Comparison of ENCODE assay signal across 8 cellular contexts in genomic region chr17:59845595-59846390, GRCh38. TPM values are rescaled to one million over a fixed set of nuclear protein-coding genes. Genes with fewer than 3 reads are reported as not detected.
DNase-seq lines count a peak whose midpoint lies in the region; ATAC-seq and TF ChIP-seq lines count a peak whose summit lies in the region.

No MANE protein-coding gene starts in this region.

- DNase-seq in Daoy (ENCODE audit: low read depth): peak; percentile 85
- DNase-seq in SJCRH30: peak; percentile 51 to 75
- no peak for DNase-seq in chondrocyte (ENCODE audit: low spot score)
- DNase-seq in memory B cell (ENCODE audit: low spot score in 2 of 2): no peak
- peak in 1 of 2 donors; percentile 48 for DNase-seq in tibial nerve (ENCODE audit: low spot score in 2 of 2)
- DNase-seq in amniotic stem cell (lab: John Stamatoyannopoulos, UW): no peak

- peaks cover 15% of the 10 kb centered on the region for H3K79me2 ChIP-seq in Loucy (ENCODE audit: insufficient read depth, low read length)

- ATAC-seq in memory B cell (ENCODE audit: low read depth): peak; percentile 33
- no peak for ATAC-seq in GM19395 (IDR thresholded peaks at IDR 0.05; ENCODE audit: unreplicated experiment)

- H3K27me3 ChIP-seq in Loucy (ENCODE audit: insufficient read depth, low read length, poor library complexity, severe bottlenecking): no peaks in the 10 kb centered on the region
- H3K27me3 ChIP-seq in SJCRH30: no peaks in the 10 kb centered on the region
- H3K27me3 ChIP-seq in tibial nerve: no peaks in the 10 kb centered on the region

- peaks cover 3% of the 10 kb centered on the region; the same call in 1 of the 2 replicates for H3F3A ChIP-seq in Loucy (ENCODE audit: low read depth)

- no peak overlapping the region for H2AFZ ChIP-seq in Loucy (ENCODE audit: low read length)

- H3K9me3 Mint-ChIP-seq in chondrocyte (ENCODE audit: low read depth) (no peaks in the 10 kb centered on the region), memory B cell (no peaks in the 10 kb centered on the region)

- H3K27ac ChIP-seq in SJCRH30: peak overlapping the region; percentile 37
- H3K27ac ChIP-seq in tibial nerve: peak overlapping the region; percentile 2 to 97 (median 82)

- 49 to 56% methylated on average over 3 of the region's 3 CpGs for WGBS in tibial nerve, 2 donors

- peak in 1 of 2 donors; percentile 45 for TF ChIP-seq EP300 in tibial nerve (IDR thresholded peaks at IDR 0.05)

- no peak for TF ChIP-seq POLR2A in tibial nerve (IDR thresholded peaks at IDR 0.05)

- H3K4me3 ChIP-seq in Loucy (ENCODE audit: low read length, poor library complexity, severe bottlenecking): peak overlapping the region; percentile 32
- H3K4me3 ChIP-seq in SJCRH30: no peak overlapping the region
- no peak overlapping the region for H3K4me3 ChIP-seq in tibial nerve

- peaks cover 20% of the 10 kb centered on the region for H3K4me1 ChIP-seq in Loucy (ENCODE audit: insufficient read depth, low read length, poor library complexity, severe bottlenecking)
- H3K4me1 ChIP-seq in SJCRH30: peaks cover 21% of the 10 kb centered on the region
- peaks cover 0 to 70% (median 34%) of the 10 kb centered on the region in 4 donors for H3K4me1 ChIP-seq in tibial nerve

- H3K4me3 Mint-ChIP-seq in chondrocyte (ENCODE audit: unreplicated experiment) (no peak overlapping the region), memory B cell (peak overlapping the region; percentile 55)

- H3K4me2 ChIP-seq in Loucy (ENCODE audit: low read depth, low read length, poor library complexity, severe bottlenecking): no peak overlapping the region

- peaks cover 3% of the 10 kb centered on the region for H4K20me1 ChIP-seq in Loucy (ENCODE audit: insufficient read depth, low read length, poor library complexity, severe bottlenecking)

- H3K36me3 ChIP-seq in Loucy (ENCODE audit: insufficient read depth, low read length) (no peaks in the 10 kb centered on the region), SJCRH30 (peaks cover 3% of the 10 kb centered on the region; the same call in 1 of the 2 replicates), tibial nerve (peaks cover 0 to 3% (median 0%) of the 10 kb centered on the region in 3 donors)

- H3K27me3 Mint-ChIP-seq in chondrocyte (ENCODE audit: low read depth): no peaks in the 10 kb centered on the region
- H3K27me3 Mint-ChIP-seq in memory B cell: no peaks in the 10 kb centered on the region

- no peaks in the 10 kb centered on the region for H3K9me2 ChIP-seq in Loucy (replicated peaks; ENCODE audit: low read depth, low read length)

- H3K4me1 Mint-ChIP-seq in chondrocyte (ENCODE audit: low read depth): peaks cover 72% of the 10 kb centered on the region
- H3K4me1 Mint-ChIP-seq in memory B cell: peaks cover 45% of the 10 kb centered on the region

- peak overlapping the region; percentile 32 for H3K9ac ChIP-seq in Loucy (ENCODE audit: low read depth, low read length, poor library complexity, severe bottlenecking)

- TF ChIP-seq CTCF in Loucy (conservative IDR thresholded peaks at IDR 0.05; ENCODE audit: low read length) (no peak), chondrocyte (IDR thresholded peaks at IDR 0.05) (no peak), tibial nerve (IDR thresholded peaks at IDR 0.05) (no peak)

- peaks cover 14% of the 10 kb centered on the region for H3K36me3 Mint-ChIP-seq in chondrocyte (ENCODE audit: low read depth)
- no peaks in the 10 kb centered on the region for H3K36me3 Mint-ChIP-seq in memory B cell

- H3K9me3 ChIP-seq in Loucy (ENCODE audit: insufficient read depth, low read depth, low read length) (no peaks in the 10 kb centered on the region), SJCRH30 (replicated peaks) (no peaks in the 10 kb centered on the region), tibial nerve (no peaks in the 10 kb centered on the region)

- H3K27ac Mint-ChIP-seq in chondrocyte (ENCODE audit: unreplicated experiment) (peak overlapping the region; percentile 99), memory B cell (peak overlapping the region; percentile 92)

RNA-seq across cellular contexts. Expression of gene TUBD1, which starts 47.0 kb away (rescaled TPM):
- total RNA-seq in Daoy (2014; rRNA removed; shearing (Covaris generic)): 16.4 and 19.8 TPM in 2 replicates
- 12.7 and 13.9 TPM in 2 replicates for total RNA-seq in SJCRH30 (2014; rRNA removed; shearing (Covaris generic))
- total RNA-seq in chondrocyte (6.0 to 10.5 TPM (median 6.0 TPM) in 3 replicates), tibial nerve (10 to 100 TPM in 2 of 4 donors, 1 to 10 TPM in 2; 4.2 to 16.5 (median 8.4) TPM)

RNA-seq across cellular contexts. Expression of gene RPS6KB1, which starts 47.1 kb away (rescaled TPM):
- total RNA-seq in Daoy (2014; rRNA removed; shearing (Covaris generic)): 14.4 and 16.1 TPM in 2 replicates
- 16.0 and 22.6 TPM in 2 replicates for total RNA-seq in SJCRH30 (2014; rRNA removed; shearing (Covaris generic))
- total RNA-seq in chondrocyte (29.0 to 36.9 TPM (median 29.6 TPM) in 3 replicates), tibial nerve (10 to 100 TPM; 33.6 to 48.3 (median 43.2) TPM)

Comparison
In these comparisons a context has a peak if more than half of its experiments do, and no peak if none do; other contexts are left out.
1. DNase-seq: peak in Daoy (single experiment) and SJCRH30 (2 of 2); none in chondrocyte (single experiment), memory B cell (0 of 2) and amniotic stem cell (single experiment).